In the genomic region with DNA sequence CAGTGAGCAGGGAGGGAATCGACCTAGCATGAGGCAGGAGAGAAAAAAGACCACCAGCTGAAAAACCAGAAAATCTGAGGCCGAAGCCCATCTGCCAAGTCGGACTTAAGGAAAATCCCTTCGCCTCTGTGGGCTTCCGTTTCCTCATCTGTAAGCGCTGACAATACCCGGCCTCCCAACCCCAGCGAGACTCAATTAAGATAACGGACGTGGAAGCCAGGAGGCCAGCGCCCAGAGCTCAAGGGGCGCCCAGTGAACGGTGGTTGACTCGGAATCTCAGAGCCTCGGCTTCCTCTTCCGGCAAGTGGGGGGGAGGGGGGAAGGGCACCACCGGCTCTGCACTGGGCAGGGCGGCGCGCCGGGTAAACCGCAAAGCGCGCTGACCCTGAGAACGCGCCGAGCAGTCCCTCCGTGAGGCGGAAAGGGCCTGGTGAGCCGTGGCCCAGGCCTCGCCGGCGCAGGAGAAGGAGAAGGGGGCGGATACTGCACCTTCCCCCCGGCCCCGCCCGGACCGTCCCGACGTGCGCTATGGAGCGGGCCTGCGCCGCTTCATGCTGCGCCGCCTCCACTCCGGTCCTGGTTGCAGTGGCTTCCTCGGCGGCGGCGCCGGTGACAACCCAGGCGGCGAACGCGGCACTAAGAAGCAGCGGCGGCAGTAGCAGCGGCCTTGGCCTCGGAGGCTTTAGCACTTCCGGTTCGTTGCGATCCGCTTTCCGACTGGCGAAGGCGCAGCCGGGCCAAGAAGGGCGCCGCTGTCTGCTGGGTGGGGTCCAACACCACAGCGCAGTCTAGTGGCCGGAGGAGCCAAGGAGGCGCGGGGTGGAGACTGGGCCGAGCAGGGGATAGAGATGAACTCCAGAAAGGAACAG, we compare ENCODE assay signal across 8 cellular contexts. TPM values are rescaled to one million over a fixed set of nuclear protein-coding genes. Genes with fewer than 3 reads are reported as not detected.
DNase-seq lines count a peak whose midpoint lies in the region; ATAC-seq and TF ChIP-seq lines count a peak whose summit lies in the region.

A gene (minus strand): TSS at position 693 of the 869 bp plus-strand sequence. CDS start 5,136 bp downstream, outside the sequence.

- H3K9me3 ChIP-seq in BE2C (no peaks in the 10 kb centered on the region), colonic mucosa (no peaks in the 10 kb centered on the region)

- ATAC-seq in HG03442 (IDR thresholded peaks at IDR 0.05; ENCODE audit: unreplicated experiment), result peak; percentile 89

- peak within 1 kb of the TSS; percentile 87 to 95 for H3K9ac ChIP-seq in colonic mucosa (ENCODE audit: low read depth in 2 of 2, low read length in 2 of 2)

- peak within 1 kb of the TSS; percentile 94 for H3K27ac ChIP-seq in colonic mucosa
- H3K27ac ChIP-seq in layer of hippocampus (ENCODE audit: low read depth, low read length), result peak within 1 kb of the TSS; percentile 88

- intact Hi-C loops in colonic mucosa (cut with DNase I), result no loop called here

- H3K4me1 ChIP-seq in BE2C (no peaks in the 10 kb centered on the region), colonic mucosa (peaks cover 8% of the 10 kb centered on the region)

- peak; percentile 96 for DNase-seq in BE2C
- peak; percentile 87 to 94 for DNase-seq in NCI-H524 (lab: John Stamatoyannopoulos, UW)
- peak; percentile 90 to 94 for DNase-seq in activated CD4-positive, alpha-beta T cell treated with anti-CD3 and anti-CD28 coated beads for 4 hours
- peak; percentile 94 for DNase-seq in colonic mucosa
- DNase-seq in stimulated activated CD4-positive, alpha-beta T cell treated with anti-CD3 and anti-CD28 coated beads, Interleukin-1b, Interleukin-23, amount 100 ng/mL, for 48 hours, result peak; percentile 95

- TF ChIP-seq CTCF in BE2C (IDR thresholded peaks at IDR 0.05; ENCODE audit: low read depth, low read length), result peak; percentile 95
- peak; percentile 88 for TF ChIP-seq CTCF in colonic mucosa (IDR thresholded peaks at IDR 0.05)

- TF ChIP-seq POLR2A in GM19193 (IDR thresholded peaks at IDR 0.05; ENCODE audit: extremely low read depth, insufficient read depth, insufficient read length), result peak; percentile 89

- H3K27me3 ChIP-seq in BE2C, result no peaks in the 10 kb centered on the region
- no peaks in the 10 kb centered on the region for H3K27me3 ChIP-seq in colonic mucosa
- H3K27me3 ChIP-seq in layer of hippocampus (ENCODE audit: control insufficient read depth, insufficient read depth, low read length), result no peaks in the 10 kb centered on the region

- H3K36me3 ChIP-seq in BE2C, result peaks cover 20% of the 10 kb centered on the region
- no peaks in the 10 kb centered on the region for H3K36me3 ChIP-seq in colonic mucosa

- H3K4me3 ChIP-seq in BE2C (ENCODE audit: low read depth, low read length), result peak within 1 kb of the TSS; percentile 84
- peak within 1 kb of the TSS; percentile 84 for H3K4me3 ChIP-seq in colonic mucosa

RNA-seq across cellular contexts. Expression of the gene that starts here (rescaled TPM):
- polyA plus RNA-seq in BE2C (2012; ENCODE audit: insufficient read depth, insufficient read length, low read depth), result 17.8 TPM
- 10 to 100 TPM; 34.2 to 34.3 TPM for total RNA-seq in colonic mucosa

Comparison
In these comparisons a context has a peak if more than half of its experiments do, and no peak if none do; other contexts are left out.
1. Peak in every context shown above with its lines: DNase-seq, ATAC-seq, H3K4me3 ChIP-seq and H3K27ac ChIP-seq.